Comparison of ENCODE assay signal across 22 cellular contexts in genomic region chr5:72722792-72723402, GRCh38.
"Had no signal": no experiment of that assay in that cellular context is flagged by ENCODE, and none has a peak within 500 bp of the region (broad histone marks: within the 10 kb centered on the region; RNA-seq: fewer than 3 reads in every experiment).

No MANE protein-coding gene starts in this region.

- H3K4me3 ChIP-seq: hepatocyte, left lung, ovary, prostate gland, right atrium auricular region, spleen, thoracic aorta, upper lobe of left lung had no signal

- H3K9me3 ChIP-seq: left lung, ovary, prostate gland, right atrium auricular region, spleen, thoracic aorta, upper lobe of left lung had no signal

- H3K36me3 ChIP-seq: left lung, ovary, prostate gland, right atrium auricular region, spleen, thoracic aorta, upper lobe of left lung had no signal

- H2AFZ ChIP-seq: hepatocyte had no signal

- H3K4me2 ChIP-seq: hepatocyte had no signal

- H3K27ac ChIP-seq: hepatocyte, left lung, ovary, prostate gland, right atrium auricular region, spleen, thoracic aorta, upper lobe of left lung had no signal

- H3K4me1 ChIP-seq: left lung, prostate gland, right atrium auricular region, spleen, upper lobe of left lung had no signal

- DNase-seq: activated gamma-delta T cell treated with Interleukin-2 at 50 U/mL for 16 hours; activated T-cell treated with anti-CD3 and anti-CD28 coated beads, Interleukin-2, amount 50 U/mL, for 1 hour; aorta; caudate nucleus; effector CD4-positive, alpha-beta T cell; erythroblast; glutamatergic neuron; immature natural killer cell; left lung; midbrain; ovary; spleen; stimulated activated CD4-positive, alpha-beta T cell treated with anti-CD3 and anti-CD28 coated beads, Interleukin-4, amount 100 ng/mL, for 1 hour; stimulated activated naive CD4-positive, alpha-beta T cell; upper lobe of left lung had no signal

- H3K79me2 ChIP-seq: hepatocyte had no signal

- H3K27me3 ChIP-seq: hepatocyte, left lung, ovary, right atrium auricular region, upper lobe of left lung had no signal

- FAIRE-seq: endometrium, frontal cortex, TTC549 had no signal
